ENCODE assay signal across 12 cellular contexts in the genomic region with DNA sequence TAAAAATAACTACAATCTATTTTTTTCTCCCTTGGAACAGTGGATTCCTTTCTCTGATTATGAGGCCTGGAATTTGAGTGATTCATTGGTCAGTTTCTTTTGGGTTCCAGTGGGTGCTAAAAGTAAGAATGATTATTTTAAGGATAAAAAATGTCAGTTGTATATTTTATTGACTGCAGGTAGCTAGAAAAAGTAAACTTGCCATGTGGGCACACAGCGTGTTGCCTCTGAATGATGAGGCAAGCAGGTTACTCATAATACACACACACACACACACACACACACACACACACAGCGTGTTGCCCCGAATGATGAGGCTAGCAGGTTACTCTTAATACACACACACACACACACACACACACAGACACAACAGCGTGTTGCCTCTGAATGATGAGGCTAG. TPM values are rescaled to one million over a fixed set of nuclear protein-coding genes. Genes with fewer than 3 reads are reported as not detected.
DNase-seq lines count a peak whose midpoint lies in the region; ATAC-seq, FAIRE-seq and TF ChIP-seq lines count a peak whose summit lies in the region.
"Had no signal": no experiment of that assay in that cellular context is flagged by ENCODE, and none has a peak within 500 bp of the region (broad histone marks: within the 10 kb centered on the region; RNA-seq: fewer than 3 reads in every experiment).

No MANE protein-coding gene starts in this region.

- no peaks in the 10 kb centered on the region for H3K9me3 ChIP-seq in pancreas
- H3K9me3 ChIP-seq: transverse colon had no signal

- no peak overlapping the region for H3K4me3 ChIP-seq in pancreas
- H3K4me3 ChIP-seq: transverse colon had no signal

- H3K36me3 Mint-ChIP-seq in glutamatergic neuron (ENCODE audit: unreplicated experiment), result no peaks in the 10 kb centered on the region
- H3K36me3 Mint-ChIP-seq: natural killer cell treated with Interleukin-12 subunit alpha and Interleukin-12 subunit beta and Interleukin-15 and Interleukin-18, amount 100 ng/mL, for 72 hours had no signal

- FAIRE-seq in pancreas (lab: Jason Lieb, UNC), result no peak

- intact Hi-C loops in pancreas (cut with DNase I), result no loop called here

- 56 to 59% methylated on average over 4 of the region's 4 CpGs for WGBS in pancreas, 2 donors

- peaks cover 15 to 56% (median 42%) of the 10 kb centered on the region in 3 donors for H3K4me1 ChIP-seq in pancreas

- peak; percentile 23 to 51 (median 40) for ATAC-seq in pancreas
- ATAC-seq: natural killer cell treated with Interleukin-12 subunit alpha and Interleukin-12 subunit beta and Interleukin-15 and Interleukin-18, amount 100 ng/mL, for 72 hours had no signal

- peaks cover 2% of the 10 kb centered on the region for H3K27me3 Mint-ChIP-seq in glutamatergic neuron (ENCODE audit: unreplicated experiment)
- H3K27me3 Mint-ChIP-seq: natural killer cell treated with Interleukin-12 subunit alpha and Interleukin-12 subunit beta and Interleukin-15 and Interleukin-18, amount 100 ng/mL, for 72 hours had no signal

- no peaks in the 10 kb centered on the region for H3K27me3 ChIP-seq in pancreas
- H3K27me3 ChIP-seq: transverse colon had no signal

- TF ChIP-seq CTCF in pancreas (IDR thresholded peaks at IDR 0.05), result no peak
- TF ChIP-seq CTCF in glutamatergic neuron (IDR thresholded peaks at IDR 0.05; ENCODE audit: partially characterized antibody, unreplicated experiment), result no peak

- no peak overlapping the region for H3K4me3 Mint-ChIP-seq in glutamatergic neuron (ENCODE audit: unreplicated experiment)
- H3K4me3 Mint-ChIP-seq: natural killer cell treated with Interleukin-12 subunit alpha and Interleukin-12 subunit beta and Interleukin-15 and Interleukin-18, amount 100 ng/mL, for 72 hours had no signal

- no peak overlapping the region for H3K27ac Mint-ChIP-seq in glutamatergic neuron (ENCODE audit: unreplicated experiment)
- H3K27ac Mint-ChIP-seq: natural killer cell treated with Interleukin-12 subunit alpha and Interleukin-12 subunit beta and Interleukin-15 and Interleukin-18, amount 100 ng/mL, for 72 hours had no signal

- peaks cover under 1% of the 10 kb centered on the region for H3K4me1 Mint-ChIP-seq in glutamatergic neuron (ENCODE audit: low read depth, unreplicated experiment)

- no peaks in the 10 kb centered on the region for H3K9me3 Mint-ChIP-seq in glutamatergic neuron (ENCODE audit: unreplicated experiment)
- H3K9me3 Mint-ChIP-seq: natural killer cell treated with Interleukin-12 subunit alpha and Interleukin-12 subunit beta and Interleukin-15 and Interleukin-18, amount 100 ng/mL, for 72 hours had no signal

- H3K27ac ChIP-seq in pancreas, result no peak overlapping the region
- H3K27ac ChIP-seq: transverse colon had no signal

- H3K36me3 ChIP-seq in pancreas, result no peaks in the 10 kb centered on the region
- H3K36me3 ChIP-seq: transverse colon had no signal

- DNase-seq in GM03348 (ENCODE audit: low spot score) (peak; percentile 74), NCI-H69 (lab: John Stamatoyannopoulos, UW) (peak; percentile 84), dermis blood vessel endothelial cell (peak; percentile 63), pancreas (no peak), glutamatergic neuron (no peak), NCI-H146 treated with DMSO at 0.1 percent for 48 hours (lab: John Stamatoyannopoulos, UW; ENCODE audit: unreplicated experiment) (no peak), DMS114 treated with DMSO at 0.1 percent for 48 hours (lab: John Stamatoyannopoulos, UW; ENCODE audit: unreplicated experiment) (no peak)
- DNase-seq in activated CD4-positive, CD25-positive, alpha-beta regulatory T cell (lab: John Stamatoyannopoulos, UW), result no peak
- DNase-seq: activated CD4-positive, CD25-positive, alpha-beta regulatory T cell treated with anti-CD3 and anti-CD28 coated beads, Interleukin-2, amount 50 U/mL, for 72 hours; stimulated activated CD4-positive, alpha-beta T cell treated with anti-CD3 and anti-CD28 coated beads, Interleukin-4, amount 100 ng/mL, for 1 hour; transverse colon had no signal

RNA-seq across cellular contexts. Expression of gene GALNT7, which starts 13.8 kb away (rescaled TPM):
- 29.3 and 53.8 TPM in 2 replicates for total RNA-seq in dermis blood vessel endothelial cell
- 10 to 100 TPM; 19.5 to 31.2 (median 26.3) TPM for total RNA-seq in pancreas
- polyA plus RNA-seq in pancreas, result 10 to 100 TPM in 1 of 2 donors, 1 to 10 TPM in 1; 5.7 to 11.6 TPM
- total RNA-seq in glutamatergic neuron (ENCODE audit: unreplicated experiment), result 17.9 TPM

Comparison
In these comparisons a context has a peak if more than half of its experiments do, and no peak if none do; other contexts are left out.
1. DNase-seq: peak in GM03348 (single experiment), NCI-H69 (single experiment) and dermis blood vessel endothelial cell (single experiment); none in pancreas (0 of 6), glutamatergic neuron (single experiment), activated CD4-positive, CD25-positive, alpha-beta regulatory T cell (0 of 4), NCI-H146 treated with DMSO at 0.1 percent for 48 hours (single experiment) and DMS114 treated with DMSO at 0.1 percent for 48 hours (single experiment).